ENCODE assay signal across 18 cellular contexts in genomic region chr7:84536256-84536870, GRCh38.
A peak's percentile ranks its signal among the peaks of the same experiment; 100 is the strongest.
DNase-seq lines count a peak whose midpoint lies in the region; FAIRE-seq and TF ChIP-seq lines count a peak whose summit lies in the region.
"Had no signal": no experiment of that assay in that cellular context is flagged by ENCODE, and none has a peak within 500 bp of the region (broad histone marks: within the 10 kb centered on the region; RNA-seq: fewer than 3 reads in every experiment).

No MANE protein-coding gene starts in this region.

- H3K27ac ChIP-seq in endothelial cell of umbilical vein (ENCODE audit: insufficient read depth, low read depth, low read length) (no peak overlapping the region), caudate nucleus (ENCODE audit: low read depth, low read length) (no peak overlapping the region), uterus (no peak overlapping the region)
- H3K27ac ChIP-seq: coronary artery, epithelial cell of prostate, PC-9 had no signal

- CTCF ChIA-PET in endothelial cell of umbilical vein (lab: Charles Lee), result no interaction called here

- POLR2A ChIA-PET in endothelial cell of umbilical vein (lab: Charles Lee), result no interaction called here

- no peak for TF ChIP-seq POLR2A in endothelial cell of umbilical vein (IDR thresholded peaks at IDR 0.05; ENCODE audit: low read depth, low read length)
- TF ChIP-seq POLR2A in uterus (IDR thresholded peaks at IDR 0.05), result no peak

- H3K9ac ChIP-seq in endothelial cell of umbilical vein (replicated peaks; ENCODE audit: extremely low read depth, insufficient read depth, low read length), result no peak overlapping the region

- H3K4me1 ChIP-seq in endothelial cell of umbilical vein (ENCODE audit: control insufficient read depth, extremely low read depth, insufficient read depth, low read length) (no peaks in the 10 kb centered on the region), uterus (no peaks in the 10 kb centered on the region)

- no peaks in the 10 kb centered on the region for H3K27me3 ChIP-seq in endothelial cell of umbilical vein (ENCODE audit: control insufficient read depth in 2 of 2, insufficient read depth in 2 of 2, low read length in 2 of 2)
- H3K27me3 ChIP-seq in uterus, result no peaks in the 10 kb centered on the region

- H3K9me3 ChIP-seq in endothelial cell of umbilical vein (replicated peaks; ENCODE audit: control insufficient read depth, insufficient read depth, low read length) (no peaks in the 10 kb centered on the region), uterus (no peaks in the 10 kb centered on the region)

- H3K4me3 ChIP-seq in endothelial cell of umbilical vein (replicated peaks in 1 of 3; ENCODE audit: insufficient read depth in 1 of 3, low read depth in 1 of 3, low read length in 3 of 3) (no peak overlapping the region), uterus (no peak overlapping the region)
- H3K4me3 ChIP-seq: coronary artery, PC-9 had no signal

- H2AFZ ChIP-seq in endothelial cell of umbilical vein (ENCODE audit: low read depth, low read length), result peak overlapping the region; percentile 20
- H2AFZ ChIP-seq: PC-9 had no signal

- H3K9me1 ChIP-seq in endothelial cell of umbilical vein (replicated peaks; ENCODE audit: control insufficient read depth, extremely low read depth, insufficient read depth, low read length), result no peaks in the 10 kb centered on the region

- H4K20me1 ChIP-seq in endothelial cell of umbilical vein (replicated peaks; ENCODE audit: control insufficient read depth, extremely low read depth, insufficient read depth, low read length), result no peaks in the 10 kb centered on the region

- intact Hi-C loops in endothelial cell of umbilical vein (cut with micrococcal nuclease) (loop anchor here (10.0 kb wide), 1 partner anchor 168 kb away; no protein-coding TSS in a partner anchor), uterus (cut with DNase I; ENCODE audit: low total_unique reads) (no loop called here)

- no TSS peak for BruUV-seq in endothelial cell of umbilical vein (replicated peaks; lab: Mats Ljungman, UMichigan)

- dilution Hi-C loops in endothelial cell of umbilical vein (cut with MboI; ENCODE audit: extremely low pct_ligation_motif_present, low sequenced_read_pairs), result no loop called here

- H3K36me3 ChIP-seq in endothelial cell of umbilical vein (ENCODE audit: control insufficient read depth in 2 of 2, extremely low read depth in 1 of 2, insufficient read depth in 2 of 2, low read length in 2 of 2) (no peaks in the 10 kb centered on the region), uterus (no peaks in the 10 kb centered on the region)

- no peak overlapping the region for H3K4me2 ChIP-seq in endothelial cell of umbilical vein (ENCODE audit: insufficient read depth, low read length)
- H3K4me2 ChIP-seq: PC-9 had no signal

- H3K79me2 ChIP-seq in endothelial cell of umbilical vein (ENCODE audit: control insufficient read depth, insufficient read depth, low read length), result no peaks in the 10 kb centered on the region

- no peak for FAIRE-seq in endothelial cell of umbilical vein (lab: Jason Lieb, UNC)
- FAIRE-seq: D721Med had no signal

- TF ChIP-seq CTCF in endothelial cell of umbilical vein (IDR thresholded peaks at IDR 0.05; ENCODE audit: extremely low read depth in 1 of 2, insufficient read depth in 1 of 2, low read depth in 1 of 2, low read length in 2 of 2), result no peak
- TF ChIP-seq CTCF in uterus (IDR thresholded peaks at IDR 0.05), result no peak

- DNase-seq in DMS53 treated with DMSO at 0.1 percent for 48 hours (lab: John Stamatoyannopoulos, UW; ENCODE audit: unreplicated experiment), result peak; percentile 43
- DNase-seq in NCI-H460 (ENCODE audit: extremely low read depth, low read depth), result peak; percentile 51
- no peak for DNase-seq in endothelial cell of umbilical vein (ENCODE audit: low read depth, low spot score)
- DNase-seq in myocyte (ENCODE audit: low read depth), result peak; percentile 15
- no peak for DNase-seq in caudate nucleus (lab: John Stamatoyannopoulos, UW)
- DNase-seq in HK-2 (ENCODE audit: unreplicated experiment), result no peak
- DNase-seq in uterus, result no peak
- no peak for DNase-seq in pons (ENCODE audit: low spot score)
- DNase-seq: head of caudate nucleus; left cardiac atrium; NCI-H2081 treated with DMSO at 0.1 percent for 48 hours; NCI-H69; stimulated activated CD4-positive, alpha-beta T cell treated with anti-CD3 and anti-CD28 coated beads, Interleukin-15, amount 100 ng/mL, for 24 hours; stimulated activated naive CD8-positive, alpha-beta T cell treated with anti-CD3 and anti-CD28 coated beads, Interleukin-15, amount 100 ng/mL, for 72 hours had no signal

TF ChIP-seq in endothelial cell of umbilical vein, 7 proteins besides CTCF, POLR2A, EP300 and RAD21:
- TF ChIP-seq POLR2AphosphoS5 (IDR thresholded peaks at IDR 0.05; ENCODE audit: insufficient read depth, low read depth, low read length) (no peak), JUN (IDR thresholded peaks at IDR 0.05; ENCODE audit: borderline replicate concordance, insufficient read depth, insufficient read length, low read depth) (no peak), EZH2 (IDR thresholded peaks at IDR 0.05; ENCODE audit: borderline replicate concordance, low read depth, low read length, severe bottlenecking) (no peak), FOS (IDR thresholded peaks at IDR 0.05; ENCODE audit: borderline replicate concordance, insufficient read depth, low read length) (no peak), GATA2 (IDR thresholded peaks at IDR 0.05; ENCODE audit: insufficient read depth, insufficient read length, low read depth, low read length) (no peak), MYC (IDR thresholded peaks at IDR 0.05; ENCODE audit: low read depth, low read length) (no peak), MAX (IDR thresholded peaks at IDR 0.05; ENCODE audit: insufficient read depth, insufficient read length) (no peak)

Comparison
In these comparisons a context has a peak if more than half of its experiments do, and no peak if none do; other contexts are left out.
1. DNase-seq: peak in DMS53 treated with DMSO at 0.1 percent for 48 hours (single experiment), NCI-H460 (single experiment) and myocyte (single experiment); none in endothelial cell of umbilical vein (single experiment), caudate nucleus (0 of 61), HK-2 (single experiment), uterus (0 of 2) and pons (single experiment).